17 cellular contexts compared by ENCODE assay signal in the genomic region with DNA sequence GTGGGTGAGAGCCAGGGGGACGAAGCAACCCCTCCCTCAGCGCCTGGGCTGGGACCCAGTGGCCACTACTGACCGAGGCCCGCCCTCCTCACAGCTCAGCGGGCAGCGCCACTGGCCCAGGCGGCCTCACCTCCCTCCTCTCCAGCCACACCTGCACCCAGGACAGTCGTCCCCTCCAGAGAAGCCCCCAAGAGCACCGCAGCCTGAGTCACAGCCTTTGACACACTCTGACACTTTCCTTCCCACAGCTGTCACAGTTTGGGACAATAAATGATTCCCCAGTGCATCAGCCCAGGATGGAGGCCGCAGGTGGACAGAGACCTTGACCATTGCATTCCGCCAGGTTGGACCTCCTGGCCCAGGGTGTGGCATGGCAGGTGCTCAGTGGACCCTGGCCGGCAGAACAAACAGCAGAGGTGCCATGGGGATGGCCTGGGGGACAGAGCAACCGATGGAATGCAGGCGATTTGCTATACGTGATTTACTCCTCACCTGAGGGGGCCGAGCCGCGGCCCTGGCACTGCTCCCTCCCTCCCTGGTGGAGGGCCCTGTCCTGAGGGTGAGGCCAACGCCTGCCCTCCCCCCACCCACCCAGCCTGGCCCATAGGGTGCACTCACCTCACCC. TPM values are rescaled to one million over a fixed set of nuclear protein-coding genes. Genes with fewer than 3 reads are reported as not detected.
"Had no signal": no experiment of that assay in that cellular context is flagged by ENCODE, and none has a peak within 500 bp of the region (broad histone marks: within the 10 kb centered on the region; RNA-seq: fewer than 3 reads in every experiment).

No MANE protein-coding gene starts in this region.

- H3K4me1 Mint-ChIP-seq: naive B cell had no signal

- H3K4me1 ChIP-seq: colonic mucosa, heart right ventricle, parathyroid adenoma, psoas muscle had no signal

- H3K4me3 ChIP-seq: colonic mucosa, heart right ventricle, psoas muscle had no signal

- DNase-seq: cerebellar nuclear complex; colonic mucosa; dermis blood vessel endothelial cell; foreskin melanocyte; heart right ventricle; hypothalamus; mesendoderm; naive B cell; small intestine; stimulated activated CD4-positive, alpha-beta T cell treated with anti-CD3 and anti-CD28 coated beads, Interleukin-2, amount 100 ng/mL, for 48 hours; stimulated activated naive CD4-positive, alpha-beta T cell treated with Interleukin-2 at 50 U/mL for 16 hours; trophoblast cell had no signal

- H3K27ac Mint-ChIP-seq: naive B cell, nephron had no signal

- H3K27ac ChIP-seq: colonic mucosa, heart right ventricle, parathyroid adenoma, psoas muscle had no signal

- H3K4me3 Mint-ChIP-seq: naive B cell, nephron had no signal

- H3K9me3 ChIP-seq: colonic mucosa had no signal

- ATAC-seq: psoas muscle had no signal

- H2AFZ ChIP-seq: parathyroid adenoma had no signal

- H3K9ac ChIP-seq: parathyroid adenoma had no signal

- H3K36me3 ChIP-seq: colonic mucosa, heart right ventricle had no signal

- H3K27me3 ChIP-seq: colonic mucosa had no signal

- H3K79me2 ChIP-seq: parathyroid adenoma had no signal

- FAIRE-seq: islet of Langerhans, small intestine had no signal

RNA-seq across cellular contexts. Expression of gene GALNT9, which starts 45.5 kb away (rescaled TPM):
- total RNA-seq: epithelial cell of proximal tubule, psoas muscle had no signal
